ENCODE assay signal across 8 cellular contexts in the genomic region with DNA sequence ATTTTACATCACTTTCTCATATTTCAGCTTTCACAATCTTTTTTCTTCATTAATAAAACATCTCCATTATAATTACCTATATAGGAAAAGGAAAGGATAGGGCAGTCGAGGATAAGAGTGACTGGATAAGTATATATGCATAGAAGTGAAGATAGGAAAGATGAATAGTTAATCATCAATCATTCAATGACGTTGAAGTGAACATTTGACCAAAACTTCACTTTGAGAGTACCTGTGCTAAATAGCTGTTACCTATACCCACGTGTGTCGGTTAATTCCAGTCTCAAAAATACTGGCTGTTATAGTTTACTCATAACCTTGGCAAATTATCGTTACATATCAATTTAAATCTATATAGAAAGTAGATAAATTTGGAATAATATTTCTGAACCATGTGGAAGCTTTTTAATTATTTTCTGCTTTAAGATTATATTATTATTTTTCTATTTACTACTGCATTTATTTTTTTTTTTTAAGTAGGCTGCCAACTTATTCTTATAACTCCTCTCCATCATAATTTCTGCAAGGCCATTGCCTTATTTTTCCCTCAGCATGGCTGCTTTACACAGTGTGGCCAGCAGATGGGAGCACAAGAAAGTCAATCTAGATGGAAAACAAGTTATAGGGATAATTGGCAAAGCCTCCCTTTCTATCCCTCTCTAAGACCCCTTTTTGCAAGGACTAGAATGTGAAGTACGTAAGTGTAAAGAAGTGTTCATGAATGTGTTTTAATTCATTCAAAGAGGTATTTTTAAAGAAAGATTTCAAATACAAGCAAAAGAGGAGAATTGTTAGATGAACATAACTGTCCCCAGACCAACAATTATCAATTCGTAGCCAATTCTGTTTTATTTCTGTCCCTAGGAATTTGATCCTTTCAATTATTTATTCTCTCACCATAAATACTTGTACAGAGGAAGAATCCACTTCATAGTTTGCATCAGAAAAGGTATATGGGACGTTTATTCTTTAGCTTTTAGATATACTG.
DNase-seq lines count a peak whose midpoint lies in the region; ATAC-seq and TF ChIP-seq lines count a peak whose summit lies in the region.

No MANE protein-coding gene starts in this region.

- H3K4me3 Mint-ChIP-seq in Calu3 (ENCODE audit: low read depth, unreplicated experiment) = no peak overlapping the region

- POLR2A ChIA-PET in RWPE1 (lab: Yijun Ruan, JAX; ENCODE audit: low non-redundant PET) = no interaction called here

- peak; percentile 29 for DNase-seq in Calu3
- DNase-seq in HT-29 (ENCODE audit: low spot score) = peak; percentile 71
- peak; percentile 57 for DNase-seq in RWPE1 (ENCODE audit: low spot score)
- DNase-seq in foreskin fibroblast = peak; percentile 12 to 68
- no peak for DNase-seq in tibial artery
- DNase-seq in activated naive CD4-positive, alpha-beta T cell treated with anti-CD3 and anti-CD28 coated beads, Interleukin-2, amount 50 U/mL, for 72 hours (ENCODE audit: low spot score in 2 of 2) = no peak
- no peak for DNase-seq in activated CD4-positive, alpha-beta T cell treated with anti-CD3 and anti-CD28 coated beads, Interleukin-2, amount 50 U/mL, for 4 hours
- no peak for DNase-seq in middle frontal gyrus (ENCODE audit: extremely low spot score, low spot score)

- H3K9me3 ChIP-seq in tibial artery = no peaks in the 10 kb centered on the region

- no peaks in the 10 kb centered on the region for H3K4me1 Mint-ChIP-seq in Calu3 (ENCODE audit: low read depth, unreplicated experiment)

- no peak for ATAC-seq in activated naive CD4-positive, alpha-beta T cell treated with anti-CD3 and anti-CD28 coated beads, Interleukin-2, amount 50 U/mL, for 72 hours

- BruUV-seq in Calu3 (replicated peaks; lab: Mats Ljungman, UMichigan) = no TSS peak

- no peaks in the 10 kb centered on the region for H3K36me3 Mint-ChIP-seq in Calu3 (ENCODE audit: insufficient read depth, unreplicated experiment)
- no peaks in the 10 kb centered on the region for H3K36me3 Mint-ChIP-seq in activated naive CD4-positive, alpha-beta T cell treated with anti-CD3 and anti-CD28 coated beads, Interleukin-2, amount 50 U/mL, for 72 hours

- no peak overlapping the region for H3K27ac Mint-ChIP-seq in Calu3 (ENCODE audit: unreplicated experiment)
- no peak overlapping the region for H3K27ac Mint-ChIP-seq in activated naive CD4-positive, alpha-beta T cell treated with anti-CD3 and anti-CD28 coated beads, Interleukin-2, amount 50 U/mL, for 72 hours

- no peaks in the 10 kb centered on the region for H3K4me1 ChIP-seq in tibial artery

- no peaks in the 10 kb centered on the region for H3K27me3 ChIP-seq in tibial artery

- H3K9me3 Mint-ChIP-seq in Calu3 (ENCODE audit: low read depth, unreplicated experiment) = no peaks in the 10 kb centered on the region
- peaks cover 0 to 2% of the 10 kb centered on the region in 2 donors for H3K9me3 Mint-ChIP-seq in activated naive CD4-positive, alpha-beta T cell treated with anti-CD3 and anti-CD28 coated beads, Interleukin-2, amount 50 U/mL, for 72 hours

- no peak overlapping the region for H3K27ac ChIP-seq in RWPE1
- H3K27ac ChIP-seq in tibial artery = no peak overlapping the region

- CTCF ChIA-PET in Calu3 (lab: Charles Lee) (no interaction called here), RWPE1 (lab: Yijun Ruan, JAX) (interaction anchor here (0.6 to 3.3 kb wide), 16 partner anchors 8 to 1440 kb away, joined by 3 to 12 read pairs (median 4); no protein-coding TSS in a partner anchor)

- H3K27me3 Mint-ChIP-seq in Calu3 (ENCODE audit: unreplicated experiment) = no peaks in the 10 kb centered on the region

- intact Hi-C loops in Calu3 (cut with micrococcal nuclease; ENCODE audit: unreplicated experiment) = no loop called here
- intact Hi-C loops in tibial artery (cut with DNase I; ENCODE audit: low total_unique reads) = no loop called here

- no peaks in the 10 kb centered on the region for H3K36me3 ChIP-seq in tibial artery

- peak; percentile 47 for TF ChIP-seq CTCF in Calu3 (IDR thresholded peaks at IDR 0.05; ENCODE audit: unreplicated experiment)
- peak; percentile 72 for TF ChIP-seq CTCF in RWPE1 (conservative IDR thresholded peaks at IDR 0.05; ENCODE audit: low read depth)
- TF ChIP-seq CTCF in foreskin fibroblast (IDR thresholded peaks at IDR 0.05; ENCODE audit: low read depth, low read length) = peak; percentile 76
- TF ChIP-seq CTCF in tibial artery (IDR thresholded peaks at IDR 0.05) = peak; percentile 30 to 45

- H3K4me3 ChIP-seq in foreskin fibroblast (ENCODE audit: low read depth in 1 of 2, low read length in 2 of 2) (no peak overlapping the region), tibial artery (no peak overlapping the region)

Comparison
In these comparisons a context has a peak if more than half of its experiments do, and no peak if none do; other contexts are left out.
1. DNase-seq: peak in Calu3 (single experiment), HT-29 (single experiment), RWPE1 (single experiment) and foreskin fibroblast (2 of 2); none in tibial artery (0 of 2), activated naive CD4-positive, alpha-beta T cell treated with anti-CD3 and anti-CD28 coated beads, Interleukin-2, amount 50 U/mL, for 72 hours (0 of 2), activated CD4-positive, alpha-beta T cell treated with anti-CD3 and anti-CD28 coated beads, Interleukin-2, amount 50 U/mL, for 4 hours (0 of 2) and middle frontal gyrus (single experiment).
2. Peak in every context shown above with its lines, with median percentiles within 50 percentile points of each other: CTCF ChIP-seq.